ENCODE assay signal across 8 cellular contexts in the genomic region with DNA sequence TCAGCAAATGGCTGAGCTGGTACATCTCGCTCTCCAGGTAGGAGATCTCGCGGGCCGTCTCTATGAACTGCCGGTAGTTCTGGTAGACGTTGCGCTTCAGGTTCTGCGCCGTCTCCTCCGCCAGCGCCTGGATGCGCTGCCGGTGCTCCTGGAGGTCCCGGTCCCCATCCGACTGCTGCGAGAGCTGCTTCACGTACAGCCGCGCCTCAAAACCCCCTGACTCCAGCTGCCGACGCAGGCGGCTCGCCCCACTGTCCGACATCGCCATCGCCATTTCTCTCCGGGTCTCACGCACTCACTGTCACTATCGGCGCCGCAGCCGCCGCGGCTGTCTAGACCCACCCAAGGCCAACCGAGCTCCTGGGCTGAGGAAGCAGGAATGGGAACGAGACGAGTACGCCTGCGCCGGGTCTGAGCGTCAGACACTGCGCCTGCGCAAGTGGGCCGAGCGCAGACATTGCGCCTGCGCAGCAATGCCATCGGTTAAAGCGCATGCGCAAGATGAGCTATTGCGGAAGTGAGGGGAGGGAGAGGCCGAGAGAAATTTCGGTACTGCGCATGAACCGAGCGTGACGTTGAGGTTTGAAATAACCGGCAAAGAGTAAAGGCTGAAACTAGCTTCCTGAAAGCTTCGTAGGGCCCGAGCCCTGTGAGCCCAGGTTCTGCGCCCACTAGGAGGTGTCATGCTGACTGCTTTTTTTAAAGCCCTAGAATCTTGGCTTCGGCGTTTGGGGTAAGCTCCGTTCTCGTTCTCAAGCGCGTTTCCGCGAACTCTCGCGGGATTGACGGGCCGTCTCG. TPM values are rescaled to one million over a fixed set of nuclear protein-coding genes. Genes with fewer than 3 reads are reported as not detected.
DNase-seq lines count a peak whose midpoint lies in the region; ATAC-seq and TF ChIP-seq lines count a peak whose summit lies in the region.

Gene EXOC8, minus strand, starts transcription at position 381 of the 798 bp plus-strand sequence. Its CDS starts 107 bp downstream, at position 274.

- peaks cover 81% of the 10 kb centered on the region for H3K79me2 ChIP-seq in SU-DHL-6 (ENCODE audit: insufficient read depth, low read length)

- TF ChIP-seq CTCF in GM12865 (IDR thresholded peaks at IDR 0.05; ENCODE audit: insufficient read depth, low read depth, low read length, missing control alignments) (peak; percentile 16), SU-DHL-6 (IDR thresholded peaks at IDR 0.05; ENCODE audit: insufficient read depth, low read length, poor library complexity, severe bottlenecking) (no peak), ovary (IDR thresholded peaks at IDR 0.05) (no peak), thyroid gland (IDR thresholded peaks at IDR 0.05) (no peak)

- no peaks in the 10 kb centered on the region for H3K27me3 Mint-ChIP-seq in activated naive CD8-positive, alpha-beta T cell treated with anti-CD3 and anti-CD28 coated beads, Interleukin-2, amount 10 ng/mL, durations not matched to agents 7 days and 5 days

- H3K4me3 Mint-ChIP-seq in activated naive CD8-positive, alpha-beta T cell treated with anti-CD3 and anti-CD28 coated beads, Interleukin-2, amount 10 ng/mL, durations not matched to agents 7 days and 5 days = peak within 1 kb of the TSS; percentile 98

- H3K4me1 ChIP-seq in ovary (ENCODE audit: insufficient read depth) (peaks cover 17% of the 10 kb centered on the region), thyroid gland (peaks cover 43 to 45% of the 10 kb centered on the region in 2 donors)

- TF ChIP-seq POLR2A in ovary (IDR thresholded peaks at IDR 0.05) (peak; percentile 89), thyroid gland (IDR thresholded peaks at IDR 0.05) (peak; percentile 30 to 89)

- POLR2A ChIA-PET in activated naive CD8-positive, alpha-beta T cell treated with anti-CD3 and anti-CD28 coated beads, Interleukin-2, amount 10 ng/mL, durations not matched to agents 7 days and 5 days (lab: Charles Lee) = interaction anchor here (0.6 to 1.8 kb wide), 9 partner anchors 25 to 1990 kb away, joined by 3 to 11 read pairs (median 5); partner anchors contain the start of genes MAP3K21 and TSNAX

- 0 to 1% (median 0%) methylated on average over 63 to 74 of the region's 74 CpGs for WGBS in ovary, 3 donors
- WGBS in thyroid gland, 2 donors = 0 to 1% methylated on average over 11 to 50 of the region's 74 CpGs

- H3K27ac ChIP-seq in SU-DHL-6 (ENCODE audit: low read depth, low read length) (peak within 1 kb of the TSS; percentile 96), ovary (peak within 1 kb of the TSS; percentile 79 to 89), thyroid gland (peak within 1 kb of the TSS; percentile 76 to 95 (median 90))

- DNase-seq in GM12865 (ENCODE audit: low read depth) (peak; percentile 97), NCI-H128 (lab: John Stamatoyannopoulos, UW; ENCODE audit: unreplicated experiment) (peak; percentile 99), Right ventricle myocardium inferior (ENCODE audit: missing footprints) (peak; percentile 95), ovary (peak; percentile 96 to 100 (median 97)), thyroid gland (peak; percentile 94 to 97)
- DNase-seq in activated naive CD8-positive, alpha-beta T cell treated with anti-CD3 and anti-CD28 coated beads, Interleukin-2, amount 10 ng/mL, durations not matched to agents 7 days and 5 days = peak; percentile 99

- H3K36me3 ChIP-seq in SU-DHL-6 (ENCODE audit: low read length) = peaks cover 6% of the 10 kb centered on the region; the same call in 1 of the 2 replicates
- no peaks in the 10 kb centered on the region for H3K36me3 ChIP-seq in ovary
- no peaks in the 10 kb centered on the region for H3K36me3 ChIP-seq in thyroid gland

- TF ChIP-seq EP300 in ovary (IDR thresholded peaks at IDR 0.05) = no peak

- peaks cover 47% of the 10 kb centered on the region for H3K4me1 Mint-ChIP-seq in activated naive CD8-positive, alpha-beta T cell treated with anti-CD3 and anti-CD28 coated beads, Interleukin-2, amount 10 ng/mL, durations not matched to agents 7 days and 5 days

- H3K9me3 Mint-ChIP-seq in activated naive CD8-positive, alpha-beta T cell treated with anti-CD3 and anti-CD28 coated beads, Interleukin-2, amount 10 ng/mL, durations not matched to agents 7 days and 5 days = no peaks in the 10 kb centered on the region

- H3K9ac ChIP-seq in SU-DHL-6 (ENCODE audit: low read length) = peak within 1 kb of the TSS; percentile 83

- H3K4me3 ChIP-seq in GM12865 (ENCODE audit: low read depth, low read length) (peak within 1 kb of the TSS; percentile 64), SU-DHL-6 (ENCODE audit: insufficient read depth, low read length, poor library complexity, severe bottlenecking) (peak within 1 kb of the TSS; percentile 70), ovary (peak within 1 kb of the TSS; percentile 69), thyroid gland (replicated peaks in 1 of 3) (peak within 1 kb of the TSS; percentile 61 to 94 (median 67))

- H3F3A ChIP-seq in SU-DHL-6 (ENCODE audit: insufficient read depth) = peaks cover 5% of the 10 kb centered on the region; the same call in 1 of the 2 replicates

- peaks cover 34% of the 10 kb centered on the region for H3K36me3 Mint-ChIP-seq in activated naive CD8-positive, alpha-beta T cell treated with anti-CD3 and anti-CD28 coated beads, Interleukin-2, amount 10 ng/mL, durations not matched to agents 7 days and 5 days

- H3K9me3 ChIP-seq in SU-DHL-6 (ENCODE audit: insufficient read depth, low read length) = no peaks in the 10 kb centered on the region
- H3K9me3 ChIP-seq in ovary = no peaks in the 10 kb centered on the region
- H3K9me3 ChIP-seq in thyroid gland = no peaks in the 10 kb centered on the region

- peak within 1 kb of the TSS; percentile 99 for H3K27ac Mint-ChIP-seq in activated naive CD8-positive, alpha-beta T cell treated with anti-CD3 and anti-CD28 coated beads, Interleukin-2, amount 10 ng/mL, durations not matched to agents 7 days and 5 days

- no peaks in the 10 kb centered on the region for H3K27me3 ChIP-seq in SU-DHL-6 (ENCODE audit: low read length)
- H3K27me3 ChIP-seq in ovary = no peaks in the 10 kb centered on the region
- H3K27me3 ChIP-seq in thyroid gland = no peaks in the 10 kb centered on the region

- no peaks in the 10 kb centered on the region for H3K9me2 ChIP-seq in SU-DHL-6 (replicated peaks; ENCODE audit: insufficient read depth, low read length)

- ATAC-seq in HG02678 (IDR thresholded peaks at IDR 0.05; ENCODE audit: unreplicated experiment) (peak; percentile 72), Right ventricle myocardium inferior (peak; percentile 97)
- ATAC-seq in activated naive CD8-positive, alpha-beta T cell treated with anti-CD3 and anti-CD28 coated beads, Interleukin-2, amount 10 ng/mL, durations not matched to agents 7 days and 5 days (ENCODE audit: low read depth) = peak; percentile 79

- peaks cover 23% of the 10 kb centered on the region for H4K20me1 ChIP-seq in SU-DHL-6 (ENCODE audit: low read depth, low read length)

- intact Hi-C loops in Right ventricle myocardium inferior (cut with DNase I) = loop anchor here (1.0 to 2.0 kb wide), 2 partner anchors 59 to 96 kb away; partner anchors contain the start of gene GNPAT
- intact Hi-C loops in ovary (cut with DNase I) = no loop called here
- intact Hi-C loops in thyroid gland (cut with DNase I) = loop anchor here (10.0 kb wide), 1 partner anchor 103 kb away; no protein-coding TSS in a partner anchor

- peak within 1 kb of the TSS; percentile 99 for H3K4me2 ChIP-seq in SU-DHL-6 (ENCODE audit: low read depth, low read length, poor library complexity, severe bottlenecking)

- peak within 1 kb of the TSS; percentile 75 for H2AFZ ChIP-seq in SU-DHL-6 (ENCODE audit: low read depth, low read length, severe bottlenecking)

RNA-seq across cellular contexts. Expression of gene EXOC8, which starts in this region (rescaled TPM):
- 10 to 100 TPM; 24.0 to 24.3 TPM for total RNA-seq in activated naive CD8-positive, alpha-beta T cell treated with anti-CD3 and anti-CD28 coated beads, Interleukin-2, amount 10 ng/mL, durations not matched to agents 7 days and 5 days
- total RNA-seq in Right ventricle myocardium inferior = 11.3 TPM
- 10 to 100 TPM; 11.0 to 15.5 (median 14.6) TPM for total RNA-seq in ovary
- 1 to 10 TPM; 5.2 to 7.6 TPM for polyA plus RNA-seq in ovary
- total RNA-seq in thyroid gland = 10 to 100 TPM; 15.9 to 30.5 (median 18.6) TPM

Comparison
In these comparisons a context has a peak if more than half of its experiments do, and no peak if none do; other contexts are left out.
1. Peak in every context shown above with its lines: DNase-seq, ATAC-seq, H3K4me3 ChIP-seq and H3K27ac ChIP-seq.
2. intact Hi-C loops: an anchor here in Right ventricle myocardium inferior (1.0 to 2.0 kb wide) and thyroid gland (10.0 kb wide); none called in ovary.